Comparison of ENCODE assay signal across 21 cellular contexts in genomic region chr2:172305066-172305465, GRCh38.
DNase-seq lines count a peak whose midpoint lies in the region; ATAC-seq and TF ChIP-seq lines count a peak whose summit lies in the region.
"Had no signal": no experiment of that assay in that cellular context is flagged by ENCODE, and none has a peak within 500 bp of the region (broad histone marks: within the 10 kb centered on the region; RNA-seq: fewer than 3 reads in every experiment).

No MANE protein-coding gene starts in this region.

- peak; percentile 68 for DNase-seq in DMS 273 (lab: John Stamatoyannopoulos, UW; ENCODE audit: unreplicated experiment)
- DNase-seq in DMS 273 treated with DMSO at 0.1 percent for 48 hours (lab: John Stamatoyannopoulos, UW), result no peak
- peak; percentile 28 for DNase-seq in AG20443 (ENCODE audit: low spot score)
- peak; percentile 83 for DNase-seq in LHCN-M2 (ENCODE audit: low read depth)
- DNase-seq in myocyte (ENCODE audit: low read depth), result peak; percentile 87
- DNase-seq in GM10266 (ENCODE audit: extremely low spot score), result no peak
- DNase-seq in DMS53 (lab: John Stamatoyannopoulos, UW), result no peak
- DNase-seq: ACHN; CD4-positive, alpha-beta T cell; DND-41; KBM-7; MG63; NCI-H1417 treated with DMSO at 0.1 percent for 48 hours; NCI-H1694 treated with DMSO at 0.1 percent for 48 hours; NCI-H446; NCI-H524 treated with DMSO at 0.1 percent for 48 hours; NCI-H82; NK-92 treated with Interleukin-12 subunit alpha and Interleukin-12 subunit beta, amount 100 ng/mL, for 24 hours; PC-3 had no signal

- no peak for TF ChIP-seq CTCF in GM10266 (IDR thresholded peaks at IDR 0.05; ENCODE audit: control insufficient read depth, insufficient read depth, low read depth, missing control alignments)

- ATAC-seq in GM19452 (IDR thresholded peaks at IDR 0.05; ENCODE audit: unreplicated experiment), result no peak
- ATAC-seq: PC-3, SK-N-SH treated with all-trans-retinoic acid at 6 μM for 48 hours had no signal

Comparison
In these comparisons a context has a peak if more than half of its experiments do, and no peak if none do; other contexts are left out.
1. DNase-seq: peak in DMS 273 (single experiment), AG20443 (single experiment), LHCN-M2 (single experiment) and myocyte (single experiment); none in DMS 273 treated with DMSO at 0.1 percent for 48 hours (single experiment), GM10266 (single experiment) and DMS53 (single experiment).